Comparison of ENCODE assay signal across 26 cellular contexts in the genomic region with DNA sequence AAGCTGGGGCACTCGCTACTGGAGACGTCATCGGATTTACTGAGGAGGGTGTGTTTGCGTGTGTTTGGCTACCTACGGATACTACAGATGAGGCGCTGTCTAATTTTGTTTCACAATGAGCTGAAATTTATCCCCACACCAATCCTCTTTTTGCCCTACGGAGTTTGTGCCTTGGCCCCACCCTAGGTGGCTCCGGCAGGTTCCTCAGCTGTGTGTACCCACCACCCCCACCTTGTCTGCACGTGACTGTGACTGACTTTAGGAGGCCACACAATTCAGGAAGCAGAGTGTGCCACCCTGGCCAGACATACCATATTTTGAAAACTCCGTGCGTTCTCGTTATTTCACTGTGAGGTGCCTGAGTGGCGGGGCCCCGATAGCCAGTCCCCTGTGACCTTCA.
DNase-seq lines count a peak whose midpoint lies in the region; TF ChIP-seq lines count a peak whose summit lies in the region.
"Had no signal": no experiment of that assay in that cellular context is flagged by ENCODE, and none has a peak within 500 bp of the region (broad histone marks: within the 10 kb centered on the region; RNA-seq: fewer than 3 reads in every experiment).

No MANE protein-coding gene starts in this region.

- H3K4me3 ChIP-seq in breast epithelium (no peak overlapping the region), left ventricle myocardium inferior (peak overlapping the region; percentile 40), parathyroid adenoma (ENCODE audit: low read depth, low read length) (peak overlapping the region; percentile 25), vagina (peak overlapping the region in 1 of 2 donors; percentile 8), BE2C (ENCODE audit: low read depth, low read length) (no peak overlapping the region), OCI-LY7 (ENCODE audit: low read depth, low read length, poor library complexity, severe bottlenecking) (no peak overlapping the region), tibial artery (no peak overlapping the region)
- H3K4me3 ChIP-seq: ascending aorta, GM12878, ovary, testis had no signal

- TF ChIP-seq POLR2A in breast epithelium (IDR thresholded peaks at IDR 0.05) (no peak), vagina (IDR thresholded peaks at IDR 0.05) (no peak)

- H3K27me3 ChIP-seq in breast epithelium (no peaks in the 10 kb centered on the region), left ventricle myocardium inferior (ENCODE audit: low read depth) (no peaks in the 10 kb centered on the region), parathyroid adenoma (ENCODE audit: control insufficient read depth, insufficient read depth, low read length) (no peaks in the 10 kb centered on the region), vagina (no peaks in the 10 kb centered on the region), BE2C (no peaks in the 10 kb centered on the region), tibial artery (no peaks in the 10 kb centered on the region)
- H3K27me3 ChIP-seq: ascending aorta, ovary, testis had no signal

- H2AFZ ChIP-seq in parathyroid adenoma (peak overlapping the region; percentile 53), OCI-LY7 (ENCODE audit: low read length) (no peak overlapping the region)

- POLR2A ChIA-PET in MCF 10A (lab: Yijun Ruan, JAX), result no interaction called here
- POLR2A ChIA-PET in OCI-LY7 (lab: Charles Lee), result no interaction called here

- H3K9ac ChIP-seq in parathyroid adenoma, result peak overlapping the region; percentile 53

- H3K4me1 ChIP-seq in breast epithelium, result no peaks in the 10 kb centered on the region
- H3K4me1 ChIP-seq in left ventricle myocardium inferior, result peaks cover 83% of the 10 kb centered on the region
- H3K4me1 ChIP-seq in parathyroid adenoma, result peaks cover 25% of the 10 kb centered on the region
- H3K4me1 ChIP-seq in vagina, result peaks cover 54% of the 10 kb centered on the region
- H3K4me1 ChIP-seq in BE2C, result no peaks in the 10 kb centered on the region
- H3K4me1 ChIP-seq in OCI-LY7 (ENCODE audit: insufficient read depth, low read length, poor library complexity, severe bottlenecking), result no peaks in the 10 kb centered on the region
- peaks cover 0 to 2% (median 0%) of the 10 kb centered on the region in 4 donors for H3K4me1 ChIP-seq in tibial artery
- H3K4me1 ChIP-seq: ascending aorta, testis had no signal

- CTCF ChIA-PET in MCF 10A (lab: Yijun Ruan, JAX), result no interaction called here
- CTCF ChIA-PET in OCI-LY7 (lab: Charles Lee; ENCODE audit: unreplicated experiment), result no interaction called here

- no peaks in the 10 kb centered on the region for H3K4me1 Mint-ChIP-seq in MCF 10A (ENCODE audit: insufficient read depth, unreplicated experiment)

- H4K20me1 ChIP-seq in OCI-LY7 (ENCODE audit: insufficient read depth, low read length), result no peaks in the 10 kb centered on the region

- no peaks in the 10 kb centered on the region for H3K27me3 Mint-ChIP-seq in MCF 10A (ENCODE audit: insufficient read depth, unreplicated experiment)
- H3K27me3 Mint-ChIP-seq: naive B cell had no signal

- BruUV-seq in MCF 10A (replicated peaks; lab: Mats Ljungman, UMichigan), result no TSS peak
- BruUV-seq in OCI-LY7 (replicated peaks; lab: Mats Ljungman, UMichigan), result no TSS peak

- no peak overlapping the region for H3K27ac Mint-ChIP-seq in MCF 10A (ENCODE audit: low read depth, unreplicated experiment)
- H3K27ac Mint-ChIP-seq: HFFc6 had no signal

- no peak overlapping the region for H3K4me3 Mint-ChIP-seq in MCF 10A (ENCODE audit: unreplicated experiment)
- H3K4me3 Mint-ChIP-seq: HFFc6, naive B cell had no signal

- H3K36me3 ChIP-seq in breast epithelium, result no peaks in the 10 kb centered on the region
- peaks cover 4% of the 10 kb centered on the region for H3K36me3 ChIP-seq in left ventricle myocardium inferior
- no peaks in the 10 kb centered on the region for H3K36me3 ChIP-seq in parathyroid adenoma (ENCODE audit: control insufficient read depth, insufficient read depth, low read length)
- no peaks in the 10 kb centered on the region for H3K36me3 ChIP-seq in vagina
- no peaks in the 10 kb centered on the region for H3K36me3 ChIP-seq in BE2C
- no peaks in the 10 kb centered on the region for H3K36me3 ChIP-seq in OCI-LY7 (ENCODE audit: insufficient read depth, low read length)
- H3K36me3 ChIP-seq in tibial artery, result peaks cover 0 to 20% (median 0%) of the 10 kb centered on the region in 3 donors
- H3K36me3 ChIP-seq: ascending aorta, ovary had no signal

- H3K9me3 ChIP-seq in breast epithelium, result no peaks in the 10 kb centered on the region
- H3K9me3 ChIP-seq in left ventricle myocardium inferior (replicated peaks), result no peaks in the 10 kb centered on the region
- no peaks in the 10 kb centered on the region for H3K9me3 ChIP-seq in parathyroid adenoma (ENCODE audit: control insufficient read depth, low read length)
- H3K9me3 ChIP-seq in vagina, result no peaks in the 10 kb centered on the region
- H3K9me3 ChIP-seq in BE2C, result no peaks in the 10 kb centered on the region
- no peaks in the 10 kb centered on the region for H3K9me3 ChIP-seq in OCI-LY7 (ENCODE audit: low read length)
- no peaks in the 10 kb centered on the region for H3K9me3 ChIP-seq in tibial artery
- H3K9me3 ChIP-seq: ascending aorta, ovary, testis had no signal

- H3K9me2 ChIP-seq in OCI-LY7 (ENCODE audit: insufficient read depth, low read length), result no peaks in the 10 kb centered on the region

- H3K36me3 Mint-ChIP-seq in MCF 10A (ENCODE audit: insufficient read depth, unreplicated experiment), result peaks cover 60% of the 10 kb centered on the region
- H3K36me3 Mint-ChIP-seq: naive B cell had no signal

- H3K27ac ChIP-seq in breast epithelium (peak overlapping the region; percentile 25 to 88), left ventricle myocardium inferior (replicated peaks) (peak overlapping the region; percentile 94), parathyroid adenoma (peak overlapping the region; percentile 99), vagina (peak overlapping the region; percentile 75), OCI-LY7 (ENCODE audit: low read depth, low read length, poor library complexity, severe bottlenecking) (no peak overlapping the region), tibial artery (no peak overlapping the region)
- H3K27ac ChIP-seq: ascending aorta, ovary, testis had no signal

- H3K9me3 Mint-ChIP-seq in MCF 10A (ENCODE audit: unreplicated experiment), result no peaks in the 10 kb centered on the region
- H3K9me3 Mint-ChIP-seq: activated naive CD4-positive, alpha-beta T cell treated with anti-CD3 and anti-CD28 coated beads, Interleukin-2, amount 50 U/mL, for 72 hours; HFFc6; naive B cell had no signal

- peak overlapping the region; percentile 59 for H3K4me2 ChIP-seq in parathyroid adenoma (ENCODE audit: low read length)
- H3K4me2 ChIP-seq in OCI-LY7 (ENCODE audit: low read length), result no peak overlapping the region

- intact Hi-C loops in breast epithelium (cut with DNase I; ENCODE audit: low total_unique reads), result no loop called here
- intact Hi-C loops in MCF 10A (cut with micrococcal nuclease), result no loop called here
- intact Hi-C loops in left ventricle myocardium inferior (cut with micrococcal nuclease), result no loop called here
- intact Hi-C loops in vagina (cut with DNase I), result no loop called here
- intact Hi-C loops in OCI-LY7 (cut with micrococcal nuclease; ENCODE audit: unreplicated experiment), result no loop called here
- intact Hi-C loops in tibial artery (cut with DNase I; ENCODE audit: low total_unique reads), result no loop called here

- no peak for DNase-seq in breast epithelium (ENCODE audit: low spot score in 2 of 2)
- no peak for DNase-seq in MCF 10A (ENCODE audit: unreplicated experiment)
- no peak for DNase-seq in left ventricle myocardium inferior
- DNase-seq in vagina (ENCODE audit: extremely low spot score in 2 of 2), result no peak
- DNase-seq in BE2C, result no peak
- DNase-seq in OCI-LY7 (ENCODE audit: low spot score), result no peak
- DNase-seq in tibial artery, result no peak
- DNase-seq: activated CD4-positive, alpha-beta T cell treated with anti-CD3 and anti-CD28 coated beads for 4 hours; activated T-cell treated with anti-CD3 and anti-CD28 coated beads, Interleukin-2, amount 50 U/mL, for 48 hours; DMS79; effector CD8-positive, alpha-beta T cell; HFFc6; Karpas-422; kidney glomerular epithelial cell; mesenchymal stem cell; naive B cell; NCI-H1694 treated with DMSO at 0.1 percent for 48 hours; NCI-H2227 treated with DMSO at 0.1 percent for 48 hours; ovary; SHP77 treated with DMSO at 0.1 percent for 48 hours; stimulated activated CD4-positive, alpha-beta T cell treated with anti-CD3 and anti-CD28 coated beads, Interleukin-1b, Interleukin-23, amount 100 ng/mL, for 48 hours had no signal

- H3K79me2 ChIP-seq in parathyroid adenoma (peaks cover 16% of the 10 kb centered on the region), OCI-LY7 (ENCODE audit: insufficient read depth, low read depth, low read length) (no peaks in the 10 kb centered on the region)

- no peak for TF ChIP-seq CTCF in breast epithelium (IDR thresholded peaks at IDR 0.05)
- no peak for TF ChIP-seq CTCF in MCF 10A (IDR thresholded peaks at IDR 0.05; ENCODE audit: unreplicated experiment)
- TF ChIP-seq CTCF in left ventricle myocardium inferior (IDR thresholded peaks at IDR 0.05; ENCODE audit: borderline replicate concordance), result no peak
- no peak for TF ChIP-seq CTCF in parathyroid adenoma (IDR thresholded peaks at IDR 0.05)
- no peak for TF ChIP-seq CTCF in vagina (IDR thresholded peaks at IDR 0.05)
- TF ChIP-seq CTCF in BE2C (IDR thresholded peaks at IDR 0.05; ENCODE audit: low read depth, low read length), result no peak
- TF ChIP-seq CTCF in OCI-LY7 (conservative IDR thresholded peaks at IDR 0.05; ENCODE audit: low read length), result no peak
- TF ChIP-seq CTCF in tibial artery (IDR thresholded peaks at IDR 0.05), result no peak

Comparison
In these comparisons a context has a peak if more than half of its experiments do, and no peak if none do; other contexts are left out.
1. H3K27ac ChIP-seq: peak in breast epithelium (2 of 2), left ventricle myocardium inferior (single experiment), parathyroid adenoma (single experiment) and vagina (single experiment); none in OCI-LY7 (single experiment) and tibial artery (0 of 2).
2. H3K4me3 ChIP-seq: peak in left ventricle myocardium inferior (single experiment) and parathyroid adenoma (single experiment); none in breast epithelium (0 of 3), BE2C (single experiment), OCI-LY7 (single experiment) and tibial artery (0 of 2).